In genomic region chr2:204452464-204453023, GRCh38 we compare ENCODE assay signal across 10 cellular contexts.
A peak's percentile ranks its signal among the peaks of the same experiment; 100 is the strongest.
DNase-seq lines count a peak whose midpoint lies in the region; ATAC-seq and TF ChIP-seq lines count a peak whose summit lies in the region.
"Had no signal": no experiment of that assay in that cellular context is flagged by ENCODE, and none has a peak within 500 bp of the region (broad histone marks: within the 10 kb centered on the region; RNA-seq: fewer than 3 reads in every experiment).

No MANE protein-coding gene starts in this region.

- no peaks in the 10 kb centered on the region for H3K4me1 Mint-ChIP-seq in natural killer cell

- H3K36me3 ChIP-seq in ascending aorta (no peaks in the 10 kb centered on the region), iPS DF 6.9 (ENCODE audit: control insufficient read depth, insufficient read depth, low read length) (no peaks in the 10 kb centered on the region), stomach smooth muscle (ENCODE audit: control insufficient read depth in 2 of 2, insufficient read depth in 2 of 2, low read length in 2 of 2) (no peaks in the 10 kb centered on the region)
- H3K36me3 ChIP-seq: right lobe of liver had no signal

- H3K27me3 Mint-ChIP-seq in natural killer cell (ENCODE audit: low read depth in 2 of 2): no peaks in the 10 kb centered on the region

- TF ChIP-seq CTCF in ascending aorta (IDR thresholded peaks at IDR 0.05) (no peak), natural killer cell (IDR thresholded peaks at IDR 0.05) (no peak)

- no peak overlapping the region for H3K27ac Mint-ChIP-seq in natural killer cell

- peak; percentile 24 for DNase-seq in NCI-H1092 treated with DMSO at 0.1 percent for 48 hours (lab: John Stamatoyannopoulos, UW)
- DNase-seq in NCI-H1092 (lab: John Stamatoyannopoulos, UW): no peak
- peak in 1 of 2 donors; percentile 80 for DNase-seq in ascending aorta (ENCODE audit: low spot score in 2 of 2)
- DNase-seq in iPS DF 6.9 (ENCODE audit: low read depth, low spot score): peak; percentile 16
- DNase-seq in activated T-cell treated with anti-CD3 and anti-CD28 coated beads, Interleukin-2, amount 50 U/mL, for 1 hour: no peak
- no peak for DNase-seq in natural killer cell
- DNase-seq: right lobe of liver had no signal

- intact Hi-C loops in ascending aorta (cut with DNase I): loop anchor here (5.0 kb wide), 1 partner anchor 95 kb away; the partner anchor contains the start of gene PARD3B
- intact Hi-C loops in natural killer cell (cut with micrococcal nuclease): no loop called here

- peaks cover 5 to 11% of the 10 kb centered on the region in 2 donors for H3K4me1 ChIP-seq in ascending aorta
- peaks cover 4% of the 10 kb centered on the region for H3K4me1 ChIP-seq in iPS DF 6.9 (ENCODE audit: control insufficient read depth, insufficient read depth, low read length)
- peaks cover 27% of the 10 kb centered on the region for H3K4me1 ChIP-seq in stomach smooth muscle (ENCODE audit: control insufficient read depth, insufficient read depth, low read length)
- H3K4me1 ChIP-seq: right lobe of liver had no signal

- H3K27me3 ChIP-seq in ascending aorta (no peaks in the 10 kb centered on the region), iPS DF 6.9 (ENCODE audit: control insufficient read depth, insufficient read depth, low read length) (no peaks in the 10 kb centered on the region), stomach smooth muscle (ENCODE audit: control insufficient read depth in 1 of 2, insufficient read depth in 2 of 2, low read length in 2 of 2) (no peaks in the 10 kb centered on the region)
- H3K27me3 ChIP-seq: right lobe of liver had no signal

- H3K4me3 Mint-ChIP-seq in natural killer cell: no peak overlapping the region

- H3K9ac ChIP-seq in stomach smooth muscle (ENCODE audit: low read length in 2 of 2): peak overlapping the region in 1 of 2 donors; percentile 52

- ATAC-seq in GM18858 (IDR thresholded peaks at IDR 0.05; ENCODE audit: unreplicated experiment): no peak
- no peak for ATAC-seq in natural killer cell

- H3K36me3 Mint-ChIP-seq in natural killer cell: no peaks in the 10 kb centered on the region

- H3K9me3 ChIP-seq in ascending aorta (no peaks in the 10 kb centered on the region), iPS DF 6.9 (ENCODE audit: control insufficient read depth, insufficient read depth, low read length) (no peaks in the 10 kb centered on the region), stomach smooth muscle (ENCODE audit: control insufficient read depth in 2 of 2, low read length in 2 of 2) (no peaks in the 10 kb centered on the region)
- H3K9me3 ChIP-seq: right lobe of liver had no signal

- H3K27ac ChIP-seq in ascending aorta (peak overlapping the region; percentile 40 to 48), iPS DF 6.9 (ENCODE audit: low read length) (no peak overlapping the region), stomach smooth muscle (ENCODE audit: low read length) (peak overlapping the region; percentile 83)
- H3K27ac ChIP-seq: 22Rv1, right lobe of liver had no signal

- WGBS in iPS DF 6.9 (ENCODE audit: insufficient coverage, insufficient read length): no CpG with 5 or more reads among the region's 7 CpGs

- no peaks in the 10 kb centered on the region for H3K9me3 Mint-ChIP-seq in natural killer cell

- H3K4me3 ChIP-seq in ascending aorta (no peak overlapping the region), iPS DF 6.9 (ENCODE audit: low read length) (no peak overlapping the region), stomach smooth muscle (ENCODE audit: low read length in 2 of 2) (peak overlapping the region; percentile 6 to 47)
- H3K4me3 ChIP-seq: right lobe of liver had no signal

Comparison
In these comparisons a context has a peak if more than half of its experiments do, and no peak if none do; other contexts are left out.
1. DNase-seq: peak in NCI-H1092 treated with DMSO at 0.1 percent for 48 hours (single experiment) and iPS DF 6.9 (single experiment); none in NCI-H1092 (single experiment), activated T-cell treated with anti-CD3 and anti-CD28 coated beads, Interleukin-2, amount 50 U/mL, for 1 hour (single experiment) and natural killer cell (single experiment).
2. H3K4me3 ChIP-seq: peak in stomach smooth muscle (2 of 2); none in ascending aorta (0 of 2) and iPS DF 6.9 (single experiment).